In the genomic region with DNA sequence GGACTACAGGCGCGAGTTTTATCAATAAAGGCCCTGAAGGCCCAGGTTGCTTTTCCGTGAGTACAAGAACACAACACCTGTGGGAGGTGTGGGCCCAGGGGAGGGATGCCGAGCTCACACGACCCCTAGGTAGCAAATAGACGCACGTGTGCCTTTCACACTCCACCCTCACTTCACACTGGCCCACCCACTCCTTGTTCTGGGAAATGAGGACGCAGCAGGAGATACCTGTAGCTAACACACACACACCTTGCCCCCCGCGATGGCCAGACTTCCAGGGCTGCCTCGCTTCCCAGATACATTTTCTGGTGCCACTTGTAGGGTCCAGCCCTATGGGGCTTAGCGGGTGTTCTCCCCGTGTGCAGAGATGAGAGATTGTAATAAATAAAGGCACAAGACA, we compare ENCODE assay signal across 10 cellular contexts. TPM values are rescaled to one million over a fixed set of nuclear protein-coding genes. Genes with fewer than 3 reads are reported as not detected.
DNase-seq lines count a peak whose midpoint lies in the region; ATAC-seq and TF ChIP-seq lines count a peak whose summit lies in the region.
"Had no signal": no experiment of that assay in that cellular context is flagged by ENCODE, and none has a peak within 500 bp of the region (broad histone marks: within the 10 kb centered on the region; RNA-seq: fewer than 3 reads in every experiment).

No MANE protein-coding gene starts in this region.

- CTCF ChIA-PET in WTC11 (lab: Charles Lee) = no interaction called here

- no peaks in the 10 kb centered on the region for H3K9me3 Mint-ChIP-seq in T-helper 2 cell treated with Interferon-gamma antibody and Interleukin-4, amounts not matched to agents 5 μg/mL and 100 μg/mL, for 36 hours
- no peaks in the 10 kb centered on the region for H3K9me3 Mint-ChIP-seq in WTC11
- H3K9me3 Mint-ChIP-seq in stimulated activated effector memory CD8-positive, alpha-beta T cell treated with anti-CD3 and anti-CD28 coated beads, Interleukin-12 subunit alpha, Interleukin-12 subunit beta, amount 100 ng/mL, for 72 hours = no peaks in the 10 kb centered on the region

- peak overlapping the region; percentile 76 for H3K4me3 Mint-ChIP-seq in T-helper 2 cell treated with Interferon-gamma antibody and Interleukin-4, amounts not matched to agents 5 μg/mL and 100 μg/mL, for 36 hours
- peak overlapping the region; percentile 38 for H3K4me3 Mint-ChIP-seq in WTC11
- H3K4me3 Mint-ChIP-seq in stimulated activated effector memory CD8-positive, alpha-beta T cell treated with anti-CD3 and anti-CD28 coated beads, Interleukin-12 subunit alpha, Interleukin-12 subunit beta, amount 100 ng/mL, for 72 hours = peak overlapping the region; percentile 71

- peaks cover 2% of the 10 kb centered on the region for H3K27me3 Mint-ChIP-seq in T-helper 2 cell treated with Interferon-gamma antibody and Interleukin-4, amounts not matched to agents 5 μg/mL and 100 μg/mL, for 36 hours (ENCODE audit: low read depth)
- peaks cover 12% of the 10 kb centered on the region for H3K27me3 Mint-ChIP-seq in WTC11 (ENCODE audit: low read depth)

- H3K27ac Mint-ChIP-seq in T-helper 2 cell treated with Interferon-gamma antibody and Interleukin-4, amounts not matched to agents 5 μg/mL and 100 μg/mL, for 36 hours = no peak overlapping the region
- H3K27ac Mint-ChIP-seq in WTC11 = no peak overlapping the region
- peak overlapping the region; percentile 20 for H3K27ac Mint-ChIP-seq in stimulated activated effector memory CD8-positive, alpha-beta T cell treated with anti-CD3 and anti-CD28 coated beads, Interleukin-12 subunit alpha, Interleukin-12 subunit beta, amount 100 ng/mL, for 72 hours

- TF ChIP-seq CTCF in WTC11 (IDR thresholded peaks at IDR 0.05) (no peak), fibroblast of pulmonary artery (IDR thresholded peaks at IDR 0.05; ENCODE audit: low read length, missing control alignments) (no peak)

- peaks cover 14% of the 10 kb centered on the region for H3K4me1 Mint-ChIP-seq in T-helper 2 cell treated with Interferon-gamma antibody and Interleukin-4, amounts not matched to agents 5 μg/mL and 100 μg/mL, for 36 hours (ENCODE audit: low read depth)
- peaks cover 30% of the 10 kb centered on the region for H3K4me1 Mint-ChIP-seq in WTC11
- H3K4me1 Mint-ChIP-seq in stimulated activated effector memory CD8-positive, alpha-beta T cell treated with anti-CD3 and anti-CD28 coated beads, Interleukin-12 subunit alpha, Interleukin-12 subunit beta, amount 100 ng/mL, for 72 hours = peaks cover 32% of the 10 kb centered on the region

- peak overlapping the region; percentile 67 for H3K4me3 ChIP-seq in fibroblast of pulmonary artery (replicated peaks; ENCODE audit: low read depth, low read length)

- DNase-seq in T-helper 2 cell treated with Interferon-gamma antibody and Interleukin-4, amounts not matched to agents 5 μg/mL and 100 μg/mL, for 36 hours (ENCODE audit: low spot score) = no peak
- no peak for DNase-seq in T-helper 2 cell
- no peak for DNase-seq in WTC11 (ENCODE audit: low spot score)
- no peak for DNase-seq in fibroblast of pulmonary artery (ENCODE audit: low read depth)
- no peak for DNase-seq in stimulated activated effector memory CD8-positive, alpha-beta T cell treated with anti-CD3 and anti-CD28 coated beads, Interleukin-12 subunit alpha, Interleukin-12 subunit beta, amount 100 ng/mL, for 72 hours (ENCODE audit: low spot score in 2 of 2)
- DNase-seq in NCI-H446 treated with DMSO at 0.1 percent for 48 hours (lab: John Stamatoyannopoulos, UW) = no peak

- no peak for ATAC-seq in WTC11
- no peak for ATAC-seq in stimulated activated effector memory CD8-positive, alpha-beta T cell treated with anti-CD3 and anti-CD28 coated beads, Interleukin-12 subunit alpha, Interleukin-12 subunit beta, amount 100 ng/mL, for 72 hours
- ATAC-seq in GM21786 (IDR thresholded peaks at IDR 0.05; ENCODE audit: unreplicated experiment) = no peak
- no peak for ATAC-seq in HG02763 (IDR thresholded peaks at IDR 0.05; ENCODE audit: unreplicated experiment)

- POLR2A ChIA-PET in WTC11 (lab: Charles Lee) = no interaction called here

- no peaks in the 10 kb centered on the region for H3K36me3 Mint-ChIP-seq in T-helper 2 cell treated with Interferon-gamma antibody and Interleukin-4, amounts not matched to agents 5 μg/mL and 100 μg/mL, for 36 hours (ENCODE audit: low read depth)
- H3K36me3 Mint-ChIP-seq in WTC11 = peaks cover 9% of the 10 kb centered on the region; the same call in 1 of the 2 replicates
- H3K36me3 Mint-ChIP-seq in stimulated activated effector memory CD8-positive, alpha-beta T cell treated with anti-CD3 and anti-CD28 coated beads, Interleukin-12 subunit alpha, Interleukin-12 subunit beta, amount 100 ng/mL, for 72 hours = no peaks in the 10 kb centered on the region

TF ChIP-seq in WTC11, 78 proteins besides CTCF, POLR2A, EP300 and RAD21:
- no peak for TF ChIP-seq CREM (CRISPR knock-in tag; IDR thresholded peaks at IDR 0.05)
- TF ChIP-seq, protein P1, sequence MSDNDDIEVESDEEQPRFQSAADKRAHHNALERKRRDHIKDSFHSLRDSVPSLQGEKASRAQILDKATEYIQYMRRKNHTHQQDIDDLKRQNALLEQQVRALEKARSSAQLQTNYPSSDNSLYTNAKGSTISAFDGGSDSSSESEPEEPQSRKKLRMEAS (CRISPR knock-in tag; IDR thresholded peaks at IDR 0.05) = no peak
- TF ChIP-seq, protein P2, sequence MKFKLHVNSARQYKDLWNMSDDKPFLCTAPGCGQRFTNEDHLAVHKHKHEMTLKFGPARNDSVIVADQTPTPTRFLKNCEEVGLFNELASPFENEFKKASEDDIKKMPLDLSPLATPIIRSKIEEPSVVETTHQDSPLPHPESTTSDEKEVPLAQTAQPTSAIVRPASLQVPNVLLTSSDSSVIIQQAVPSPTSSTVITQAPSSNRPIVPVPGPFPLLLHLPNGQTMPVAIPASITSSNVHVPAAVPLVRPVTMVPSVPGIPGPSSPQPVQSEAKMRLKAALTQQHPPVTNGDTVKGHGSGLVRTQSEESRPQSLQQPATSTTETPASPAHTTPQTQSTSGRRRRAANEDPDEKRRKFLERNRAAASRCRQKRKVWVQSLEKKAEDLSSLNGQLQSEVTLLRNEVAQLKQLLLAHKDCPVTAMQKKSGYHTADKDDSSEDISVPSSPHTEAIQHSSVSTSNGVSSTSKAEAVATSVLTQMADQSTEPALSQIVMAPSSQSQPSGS (CRISPR knock-in tag; IDR thresholded peaks at IDR 0.05; ENCODE audit: borderline replicate concordance, low read depth) = no peak
- TF ChIP-seq ZNF671 (CRISPR knock-in tag; IDR thresholded peaks at IDR 0.05) = no peak
- TF ChIP-seq FOXJ3 (CRISPR knock-in tag; IDR thresholded peaks at IDR 0.05; ENCODE audit: borderline replicate concordance) = no peak
- no peak for TF ChIP-seq SMAD4 (CRISPR knock-in tag; IDR thresholded peaks at IDR 0.05)
- TF ChIP-seq, protein P3, sequence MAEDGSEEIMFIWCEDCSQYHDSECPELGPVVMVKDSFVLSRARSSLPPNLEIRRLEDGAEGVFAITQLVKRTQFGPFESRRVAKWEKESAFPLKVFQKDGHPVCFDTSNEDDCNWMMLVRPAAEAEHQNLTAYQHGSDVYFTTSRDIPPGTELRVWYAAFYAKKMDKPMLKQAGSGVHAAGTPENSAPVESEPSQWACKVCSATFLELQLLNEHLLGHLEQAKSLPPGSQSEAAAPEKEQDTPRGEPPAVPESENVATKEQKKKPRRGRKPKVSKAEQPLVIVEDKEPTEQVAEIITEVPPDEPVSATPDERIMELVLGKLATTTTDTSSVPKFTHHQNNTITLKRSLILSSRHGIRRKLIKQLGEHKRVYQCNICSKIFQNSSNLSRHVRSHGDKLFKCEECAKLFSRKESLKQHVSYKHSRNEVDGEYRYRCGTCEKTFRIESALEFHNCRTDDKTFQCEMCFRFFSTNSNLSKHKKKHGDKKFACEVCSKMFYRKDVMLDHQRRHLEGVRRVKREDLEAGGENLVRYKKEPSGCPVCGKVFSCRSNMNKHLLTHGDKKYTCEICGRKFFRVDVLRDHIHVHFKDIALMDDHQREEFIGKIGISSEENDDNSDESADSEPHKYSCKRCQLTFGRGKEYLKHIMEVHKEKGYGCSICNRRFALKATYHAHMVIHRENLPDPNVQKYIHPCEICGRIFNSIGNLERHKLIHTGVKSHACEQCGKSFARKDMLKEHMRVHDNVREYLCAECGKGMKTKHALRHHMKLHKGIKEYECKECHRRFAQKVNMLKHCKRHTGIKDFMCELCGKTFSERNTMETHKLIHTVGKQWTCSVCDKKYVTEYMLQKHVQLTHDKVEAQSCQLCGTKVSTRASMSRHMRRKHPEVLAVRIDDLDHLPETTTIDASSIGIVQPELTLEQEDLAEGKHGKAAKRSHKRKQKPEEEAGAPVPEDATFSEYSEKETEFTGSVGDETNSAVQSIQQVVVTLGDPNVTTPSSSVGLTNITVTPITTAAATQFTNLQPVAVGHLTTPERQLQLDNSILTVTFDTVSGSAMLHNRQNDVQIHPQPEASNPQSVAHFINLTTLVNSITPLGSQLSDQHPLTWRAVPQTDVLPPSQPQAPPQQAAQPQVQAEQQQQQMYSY (CRISPR knock-in tag; IDR thresholded peaks at IDR 0.05) = no peak
TF ChIP-seq in WTC11: peak in this region for 0.

RNA-seq across cellular contexts. Expression of a gene that starts 4.3 kb away (rescaled TPM):
- total RNA-seq in WTC11 (2021) = 0.13 to 0.25 TPM (median 0.23 TPM) in 3 replicates
- total RNA-seq: A172, H4 had no signal

RNA-seq across cellular contexts. Expression of a gene that starts 24.6 kb away (rescaled TPM):
- total RNA-seq in WTC11 (2021) = 10.2 to 11.1 TPM (median 10.3 TPM) in 3 replicates
- total RNA-seq: A172, H4 had no signal

RNA-seq across cellular contexts. Expression of a gene that starts 48.4 kb away (rescaled TPM):
- 70.6 to 92.4 TPM (median 71.0 TPM) in 3 replicates for total RNA-seq in WTC11 (2021)
